In genomic region chr1:26820784-26821269, GRCh38 we compare ENCODE assay signal across 8 cellular contexts. TPM values are rescaled to one million over a fixed set of nuclear protein-coding genes. Genes with fewer than 3 reads are reported as not detected.
DNase-seq lines count a peak whose midpoint lies in the region; ATAC-seq and TF ChIP-seq lines count a peak whose summit lies in the region.

No MANE protein-coding gene starts in this region.

- DNase-seq in GM10248 (ENCODE audit: extremely low spot score): peak; percentile 80
- peak; percentile 89 for DNase-seq in GM20000 (ENCODE audit: low spot score)
- peak in 1 of 2 experiments; percentile 77 for DNase-seq in HL-60 (ENCODE audit: low read depth in 1 of 2, low spot score in 1 of 2)
- DNase-seq in activated naive CD4-positive, alpha-beta T cell treated with anti-CD3 and anti-CD28 coated beads, Interleukin-2, amount 50 U/mL, for 72 hours (ENCODE audit: low spot score in 2 of 2): no peak
- DNase-seq in stimulated activated naive B cell treated with anti-CD40 and anti-IgM and Interleukin-4, amounts not matched to agents 10 μg/mL and 1 μg/mL and 100 μg/mL, for 72 hours: peak; percentile 67
- no peak for DNase-seq in NCI-H1436 (lab: John Stamatoyannopoulos, UW)

- POLR2A ChIA-PET in GM10248 (lab: Yijun Ruan, JAX): interaction anchor here (0.5 to 1.0 kb wide), 2 partner anchors 44 to 100 kb away, joined by 3 read pairs; no protein-coding TSS in a partner anchor

- TF ChIP-seq CTCF in GM10248 (IDR thresholded peaks at IDR 0.05; ENCODE audit: control extremely low read depth, extremely low read depth, low read depth, missing control alignments) (peak; percentile 52), GM20000 (IDR thresholded peaks at IDR 0.05; ENCODE audit: extremely low read depth, missing control alignments) (no peak), HL-60 (IDR thresholded peaks at IDR 0.05; ENCODE audit: insufficient read depth, low read length) (peak; percentile 68)

- H3K27ac ChIP-seq in HL-60 (replicated peaks): no peak overlapping the region

- peak overlapping the region; percentile 15 to 25 for H3K4me3 Mint-ChIP-seq in stimulated activated naive B cell treated with anti-CD40 and anti-IgM and Interleukin-4, amounts not matched to agents 10 μg/mL and 1 μg/mL and 100 μg/mL, for 72 hours

- H3K36me3 Mint-ChIP-seq in activated naive CD4-positive, alpha-beta T cell treated with anti-CD3 and anti-CD28 coated beads, Interleukin-2, amount 50 U/mL, for 72 hours: no peaks in the 10 kb centered on the region
- H3K36me3 Mint-ChIP-seq in stimulated activated naive B cell treated with anti-CD40 and anti-IgM and Interleukin-4, amounts not matched to agents 10 μg/mL and 1 μg/mL and 100 μg/mL, for 72 hours: no peaks in the 10 kb centered on the region

- H3K27me3 ChIP-seq in HL-60 (ENCODE audit: insufficient read depth, poor library complexity, severe bottlenecking): no peaks in the 10 kb centered on the region

- no peaks in the 10 kb centered on the region for H3K9me3 Mint-ChIP-seq in activated naive CD4-positive, alpha-beta T cell treated with anti-CD3 and anti-CD28 coated beads, Interleukin-2, amount 50 U/mL, for 72 hours
- H3K9me3 Mint-ChIP-seq in stimulated activated naive B cell treated with anti-CD40 and anti-IgM and Interleukin-4, amounts not matched to agents 10 μg/mL and 1 μg/mL and 100 μg/mL, for 72 hours: no peaks in the 10 kb centered on the region

- peak overlapping the region; percentile 25; the same call in 1 of the 2 replicates for H3K4me3 ChIP-seq in HL-60 (replicated peaks; ENCODE audit: insufficient read depth, low read length)

- H3K4me1 Mint-ChIP-seq in stimulated activated naive B cell treated with anti-CD40 and anti-IgM and Interleukin-4, amounts not matched to agents 10 μg/mL and 1 μg/mL and 100 μg/mL, for 72 hours: peaks cover 11 to 26% of the 10 kb centered on the region in 2 donors

- CTCF ChIA-PET in GM10248 (lab: Yijun Ruan, JAX): interaction anchor here (0.7 to 3.0 kb wide), 24 partner anchors 10 to 219 kb away, joined by 3 to 51 read pairs (median 5); partner anchors contain the start of gene GPN2

- H3K27ac Mint-ChIP-seq in activated naive CD4-positive, alpha-beta T cell treated with anti-CD3 and anti-CD28 coated beads, Interleukin-2, amount 50 U/mL, for 72 hours: peak overlapping the region in 1 of 2 donors; percentile 62
- H3K27ac Mint-ChIP-seq in stimulated activated naive B cell treated with anti-CD40 and anti-IgM and Interleukin-4, amounts not matched to agents 10 μg/mL and 1 μg/mL and 100 μg/mL, for 72 hours: peak overlapping the region; percentile 1

- peak; percentile 67 to 71 for ATAC-seq in activated naive CD4-positive, alpha-beta T cell treated with anti-CD3 and anti-CD28 coated beads, Interleukin-2, amount 50 U/mL, for 72 hours
- ATAC-seq in stimulated activated naive B cell treated with anti-CD40 and anti-IgM and Interleukin-4, amounts not matched to agents 10 μg/mL and 1 μg/mL and 100 μg/mL, for 72 hours (replicated peaks): peak; percentile 100
- ATAC-seq in HG02840 (IDR thresholded peaks at IDR 0.05; ENCODE audit: low FRiP score, unreplicated experiment) (no peak), GM18870 (IDR thresholded peaks at IDR 0.05; ENCODE audit: unreplicated experiment) (no peak)

- peaks cover 10 to 11% of the 10 kb centered on the region in 2 donors for H3K27me3 Mint-ChIP-seq in stimulated activated naive B cell treated with anti-CD40 and anti-IgM and Interleukin-4, amounts not matched to agents 10 μg/mL and 1 μg/mL and 100 μg/mL, for 72 hours

RNA-seq across cellular contexts. Expression of gene ZDHHC18, which starts 5.7 kb away (rescaled TPM):
- 10 to 100 TPM; 37.8 to 59.5 TPM for total RNA-seq in activated naive CD4-positive, alpha-beta T cell treated with anti-CD3 and anti-CD28 coated beads, Interleukin-2, amount 50 U/mL, for 72 hours

RNA-seq across cellular contexts. Expression of gene PIGV, which starts 33.1 kb away (rescaled TPM):
- total RNA-seq in activated naive CD4-positive, alpha-beta T cell treated with anti-CD3 and anti-CD28 coated beads, Interleukin-2, amount 50 U/mL, for 72 hours: 10 to 100 TPM; 15.9 to 21.0 TPM

RNA-seq across cellular contexts. Expression of gene SFN, which starts 42.1 kb away (rescaled TPM):
- 1 to 10 TPM; 1.1 to 2.3 TPM for total RNA-seq in activated naive CD4-positive, alpha-beta T cell treated with anti-CD3 and anti-CD28 coated beads, Interleukin-2, amount 50 U/mL, for 72 hours

Comparison
In these comparisons a context has a peak if more than half of its experiments do, and no peak if none do; other contexts are left out.
1. DNase-seq: peak in GM10248 (single experiment), GM20000 (single experiment) and stimulated activated naive B cell treated with anti-CD40 and anti-IgM and Interleukin-4, amounts not matched to agents 10 μg/mL and 1 μg/mL and 100 μg/mL, for 72 hours (single experiment); none in activated naive CD4-positive, alpha-beta T cell treated with anti-CD3 and anti-CD28 coated beads, Interleukin-2, amount 50 U/mL, for 72 hours (0 of 2) and NCI-H1436 (single experiment).
2. ATAC-seq: peak in activated naive CD4-positive, alpha-beta T cell treated with anti-CD3 and anti-CD28 coated beads, Interleukin-2, amount 50 U/mL, for 72 hours (2 of 2) and stimulated activated naive B cell treated with anti-CD40 and anti-IgM and Interleukin-4, amounts not matched to agents 10 μg/mL and 1 μg/mL and 100 μg/mL, for 72 hours (2 of 2); none in HG02840 (single experiment) and GM18870 (single experiment).